ENCODE assay signal across 8 cellular contexts in genomic region chr7:10974717-10975032, GRCh38. TPM values are rescaled to one million over a fixed set of nuclear protein-coding genes. Genes with fewer than 3 reads are reported as not detected.
A peak's percentile ranks its signal among the peaks of the same experiment; 100 is the strongest.
DNase-seq lines count a peak whose midpoint lies in the region; ATAC-seq, FAIRE-seq and TF ChIP-seq lines count a peak whose summit lies in the region.

No MANE protein-coding gene starts in this region.

- TF ChIP-seq CTCF in GM12875 (IDR thresholded peaks at IDR 0.05; ENCODE audit: borderline replicate concordance, insufficient read depth, low read depth, low read length) (no peak), MM.1S (IDR thresholded peaks at IDR 0.05; ENCODE audit: low read length) (no peak), adrenal gland (IDR thresholded peaks at IDR 0.05) (no peak)

- no peak overlapping the region for H4K5ac ChIP-seq in mesendoderm (ENCODE audit: low read length)

- peaks cover 2% of the 10 kb centered on the region for H3K79me1 ChIP-seq in mesendoderm (ENCODE audit: low read length)

- H2BK5ac ChIP-seq in mesendoderm (ENCODE audit: low read length), result no peak overlapping the region

- no peak overlapping the region for H4K8ac ChIP-seq in mesendoderm (ENCODE audit: low read depth, low read length)

- H3K36me3 ChIP-seq in MM.1S (replicated peaks; ENCODE audit: insufficient read depth, low read length) (no peaks in the 10 kb centered on the region), adrenal gland (replicated peaks in 1 of 2) (peaks cover 0 to 5% of the 10 kb centered on the region in 2 donors), mesendoderm (ENCODE audit: control insufficient read depth, insufficient read depth, low read length) (no peaks in the 10 kb centered on the region)

- H3K4me3 ChIP-seq in GM12875 (ENCODE audit: low read depth, low read length) (peak overlapping the region; percentile 66), MM.1S (ENCODE audit: low read length) (peak overlapping the region; percentile 86), adrenal gland (peak overlapping the region in 3 of 4 donors; percentile 57 to 84 (median 81)), mesendoderm (ENCODE audit: low read length) (peak overlapping the region; percentile 85)

- H3K18ac ChIP-seq in mesendoderm (ENCODE audit: low read length), result no peak overlapping the region

- no peak overlapping the region for H2AK5ac ChIP-seq in mesendoderm (ENCODE audit: low read length)

- no peak for FAIRE-seq in HTR-8/SVneo (lab: Jason Lieb, UNC)

- H3K9ac ChIP-seq in MM.1S (ENCODE audit: low read length) (peak overlapping the region; percentile 73; the same call in 1 of the 2 replicates), mesendoderm (ENCODE audit: low read length) (peak overlapping the region; percentile 88)

- H3K27ac ChIP-seq in MM.1S (ENCODE audit: low read length), result no peak overlapping the region
- peak overlapping the region in 1 of 5 donors; percentile 88 for H3K27ac ChIP-seq in adrenal gland
- no peak overlapping the region for H3K27ac ChIP-seq in mesendoderm (ENCODE audit: low read depth, low read length)

- H3K9me2 ChIP-seq in MM.1S (replicated peaks; ENCODE audit: insufficient read depth, low read length), result no peaks in the 10 kb centered on the region

- TF ChIP-seq POLR2A in adrenal gland (IDR thresholded peaks at IDR 0.05), result no peak

- no peak overlapping the region for H2BK120ac ChIP-seq in mesendoderm (ENCODE audit: low read depth, low read length)

- no peaks in the 10 kb centered on the region for H3F3A ChIP-seq in MM.1S (ENCODE audit: insufficient read depth, low read length)

- no peak for ATAC-seq in HG02610 (IDR thresholded peaks at IDR 0.05; ENCODE audit: unreplicated experiment)
- no peak for ATAC-seq in left colon

- H3K4me2 ChIP-seq in MM.1S (ENCODE audit: low read depth, low read length) (peak overlapping the region; percentile 95), mesendoderm (ENCODE audit: low read length) (peak overlapping the region; percentile 92)

- no peak overlapping the region for H3K4ac ChIP-seq in mesendoderm (ENCODE audit: low read depth, low read length)

- peaks cover 29% of the 10 kb centered on the region for H3K79me2 ChIP-seq in MM.1S (ENCODE audit: low read length)
- H3K79me2 ChIP-seq in mesendoderm (ENCODE audit: control insufficient read depth, insufficient read depth, low read length), result peaks cover 11% of the 10 kb centered on the region

- DNase-seq in MM.1S, result no peak
- DNase-seq in adrenal gland, result no peak
- DNase-seq in mesendoderm, result no peak
- no peak for DNase-seq in left colon
- DNase-seq in HTR-8/SVneo (ENCODE audit: insufficient read length, low spot score), result no peak
- no peak for DNase-seq in Ammon's horn (ENCODE audit: low spot score)

- intact Hi-C loops in adrenal gland (cut with DNase I), result no loop called here
- intact Hi-C loops in left colon (cut with DNase I, micrococcal nuclease), result no loop called here

- no peak overlapping the region for H3K23ac ChIP-seq in mesendoderm (ENCODE audit: low read length)

- H3K27me3 ChIP-seq in MM.1S (replicated peaks; ENCODE audit: insufficient read depth, low read length) (no peaks in the 10 kb centered on the region), adrenal gland (no peaks in the 10 kb centered on the region), mesendoderm (ENCODE audit: insufficient read depth, low read length, poor library complexity) (no peaks in the 10 kb centered on the region)

- H2AFZ ChIP-seq in MM.1S (ENCODE audit: low read length), result peak overlapping the region; percentile 92

- H3K9me3 ChIP-seq in MM.1S (replicated peaks; ENCODE audit: insufficient read depth, low read length) (no peaks in the 10 kb centered on the region), adrenal gland (replicated peaks in 1 of 3) (no peaks in the 10 kb centered on the region)

- peak overlapping the region; percentile 89 for H3K56ac ChIP-seq in mesendoderm (ENCODE audit: low read length)

- no peak overlapping the region for H2BK15ac ChIP-seq in mesendoderm (replicated peaks; ENCODE audit: low read depth)

- H3K4me1 ChIP-seq in MM.1S (ENCODE audit: low read length) (no peaks in the 10 kb centered on the region), adrenal gland (replicated peaks in 1 of 2) (peaks cover 0 to 29% of the 10 kb centered on the region in 2 donors), mesendoderm (ENCODE audit: control insufficient read depth, low read depth, low read length) (no peaks in the 10 kb centered on the region)

- H4K20me1 ChIP-seq in MM.1S (ENCODE audit: insufficient read depth, low read length), result no peaks in the 10 kb centered on the region

- 26 to 32% (median 30%) methylated on average over 3 of the region's 3 CpGs for WGBS in adrenal gland, 4 donors
- no CpG with 5 or more reads among the region's 3 CpGs for WGBS in mesendoderm (ENCODE audit: extremely low coverage, insufficient coverage, low lambda C conversion rate)

RNA-seq across cellular contexts. Expression of gene PHF14, which starts 1.0 kb away (rescaled TPM):
- total RNA-seq in adrenal gland, result 10 to 100 TPM in 7 of 8 donors, 1 to 10 TPM in 1; 8.0 to 40.3 (median 29.2) TPM
- polyA plus RNA-seq in adrenal gland, result 10 to 100 TPM; 24.3 to 54.5 (median 29.5) TPM
- 72.9 TPM for polyA plus RNA-seq in mesendoderm (2013, experiment 1 of 2)
- polyA plus RNA-seq in mesendoderm (2013, experiment 2 of 2), result 79.2 TPM
- 10 to 100 TPM; 26.4 to 30.9 TPM for total RNA-seq in left colon
